19 cellular contexts compared by ENCODE assay signal in genomic region chr6:77173472-77174074, GRCh38.
DNase-seq lines count a peak whose midpoint lies in the region; ATAC-seq, FAIRE-seq and TF ChIP-seq lines count a peak whose summit lies in the region.
"Had no signal": no experiment of that assay in that cellular context is flagged by ENCODE, and none has a peak within 500 bp of the region (broad histone marks: within the 10 kb centered on the region; RNA-seq: fewer than 3 reads in every experiment).

No MANE protein-coding gene starts in this region.

- 0 out of 2 replicates have a peak, but pooled peaks have one; percentile 27 for TF ChIP-seq CTCF in IMR-90 (conservative IDR thresholded peaks at IDR 0.05; ENCODE audit: low read depth, low read length)
- peak in 1 of 3 experiments; percentile 46; a peak in 1 of 6 replicates for TF ChIP-seq CTCF in GM12878 (IDR thresholded peaks at IDR 0.05 in 2 of 3, conservative IDR thresholded peaks at IDR 0.05 in 1 of 3; ENCODE audit: control insufficient read depth in 2 of 3, extremely low read depth in 1 of 3, insufficient read depth in 1 of 3, low read depth in 3 of 3, low read length in 3 of 3)
- no peak for TF ChIP-seq CTCF in MM.1S (IDR thresholded peaks at IDR 0.05; ENCODE audit: low read length)

- CTCF ChIA-PET in IMR-90 (lab: Yijun Ruan, JAX) (no interaction called here), GM12878 (lab: Yijun Ruan, JAX) (interaction anchor here (0.9 to 3.4 kb wide), 7 partner anchors 12 to 291 kb away, joined by 3 to 31 read pairs (median 4); partner anchors contain the start of gene HTR1B)

- H4K5ac ChIP-seq in IMR-90 (ENCODE audit: low read depth, low read length) = no peak overlapping the region

- intact Hi-C loops in IMR-90 (cut with micrococcal nuclease) = loop anchor here (1.0 kb wide), 1 partner anchor 284 kb away; no protein-coding TSS in a partner anchor
- intact Hi-C loops in GM12878 (cut with micrococcal nuclease; ENCODE audit: unreplicated experiment) = loop anchor here (1.0 kb wide), 1 partner anchor 284 kb away; no protein-coding TSS in a partner anchor

- no peak overlapping the region for H2BK120ac ChIP-seq in IMR-90 (ENCODE audit: low read depth, low read length)

- H3K79me2 ChIP-seq in GM12878 (ENCODE audit: control insufficient read depth, insufficient read depth, low read length) = no peaks in the 10 kb centered on the region
- H3K79me2 ChIP-seq in MM.1S (ENCODE audit: low read length) = no peaks in the 10 kb centered on the region

- RAD21 ChIA-PET in GM12878 (lab: Charles Lee; ENCODE audit: unreplicated experiment) = interaction anchor here (1.2 to 1.3 kb wide), 2 partner anchors 11 to 287 kb away, joined by 3 read pairs; no protein-coding TSS in a partner anchor

- no peak overlapping the region for H3K56ac ChIP-seq in IMR-90 (ENCODE audit: extremely low read depth, insufficient read depth, low read length)

- no peak for TF ChIP-seq POLR2A in IMR-90 (IDR thresholded peaks at IDR 0.05; ENCODE audit: low read depth, low read length)
- TF ChIP-seq POLR2A in GM12878 (IDR thresholded peaks at IDR 0.05; ENCODE audit: low read depth, low read length) = no peak

- dilution Hi-C loops in IMR-90 (cut with HindIII; ENCODE audit: low sequenced_read_pairs, unreplicated experiment) = no loop called here

- H3K27ac ChIP-seq in IMR-90 (ENCODE audit: insufficient read depth, low read length) (no peak overlapping the region), GM12878 (ENCODE audit: control insufficient read depth, insufficient read depth) (no peak overlapping the region), MM.1S (ENCODE audit: low read length) (no peak overlapping the region)
- H3K27ac ChIP-seq: right atrium auricular region had no signal

- SMC1A ChIA-PET in GM12878 (lab: Charles Lee; ENCODE audit: uncharacterized antibody, unreplicated experiment) = interaction anchor here (0.9 to 1.8 kb wide), 3 partner anchors 271 to 296 kb away, joined by 3 to 17 read pairs (median 3); no protein-coding TSS in a partner anchor

- no peak for FAIRE-seq in GM12878 (lab: Jason Lieb, UNC)
- FAIRE-seq: endometrium had no signal

- H3F3A ChIP-seq in MM.1S (ENCODE audit: insufficient read depth, low read length) = no peaks in the 10 kb centered on the region

- TF ChIP-seq EP300 in GM12878 (IDR thresholded peaks at IDR 0.05; ENCODE audit: borderline replicate concordance in 1 of 2, control insufficient read depth in 1 of 2, low read depth in 2 of 2, low read length in 2 of 2) = no peak

- in situ Hi-C loops in IMR-90 (cut with MboI; ENCODE audit: low sequenced_read_pairs) = no loop called here
- in situ Hi-C loops in GM12878 (cut with MboI) = no loop called here

- no peak overlapping the region for H3K23ac ChIP-seq in IMR-90 (ENCODE audit: low read depth, low read length)

- no peak overlapping the region for H3K14ac ChIP-seq in IMR-90 (replicated peaks; ENCODE audit: low read depth, low read length)

- DNase-seq in EH (ENCODE audit: low read depth) (peak; percentile 32), IMR-90 (peak; percentile 13), GM12878 (ENCODE audit: low read depth, low spot score) (no peak), iPS-NIHi7 (ENCODE audit: extremely low spot score) (peak; percentile 72), MM.1S (no peak), NCI-H1092 (lab: John Stamatoyannopoulos, UW) (no peak)
- DNase-seq: activated CD8-positive, alpha-beta T cell treated with anti-CD3 and anti-CD28 coated beads, Interleukin-2, amount 10 ng/mL, durations not matched to agents 7 days and 5 days; activated gamma-delta T cell; C1 segment of cervical spinal cord; GF-D8; head of caudate nucleus; NCI-H1694 treated with DMSO at 0.1 percent for 48 hours; NCI-H774; nephron progenitor cell; SHP77 had no signal

- no TSS peak for BruUV-seq in IMR-90 (replicated peaks; lab: Mats Ljungman, UMichigan)
- BruUV-seq in GM12878 (replicated peaks; lab: Mats Ljungman, UMichigan) = no TSS peak

- H2BK15ac ChIP-seq in IMR-90 (ENCODE audit: low read depth, low read length) = no peak overlapping the region

- no peak overlapping the region for H4K8ac ChIP-seq in IMR-90 (ENCODE audit: low read depth in 2 of 2, low read length in 2 of 2)

- H3K9ac ChIP-seq in IMR-90 (ENCODE audit: low read depth, low read length) (no peak overlapping the region), GM12878 (ENCODE audit: control insufficient read depth, insufficient read depth, low read length) (no peak overlapping the region), MM.1S (ENCODE audit: low read length) (no peak overlapping the region)

- H2AFZ ChIP-seq in IMR-90 (replicated peaks; ENCODE audit: low read length, poor library complexity) (peak overlapping the region; percentile 23), GM12878 (ENCODE audit: control insufficient read depth, low read depth, low read length) (no peak overlapping the region), MM.1S (ENCODE audit: low read length) (no peak overlapping the region)

- no peak overlapping the region for H3K4me2 ChIP-seq in IMR-90 (ENCODE audit: low read depth, low read length)
- no peak overlapping the region for H3K4me2 ChIP-seq in GM12878 (ENCODE audit: control insufficient read depth, insufficient read depth)
- no peak overlapping the region for H3K4me2 ChIP-seq in MM.1S (ENCODE audit: low read depth, low read length)

- peaks cover 2% of the 10 kb centered on the region; the same call in 1 of the 2 replicates for H3K9me3 ChIP-seq in IMR-90 (ENCODE audit: control insufficient read depth, insufficient read depth, low read length)
- no peaks in the 10 kb centered on the region for H3K9me3 ChIP-seq in GM12878 (replicated peaks; ENCODE audit: control insufficient read depth, insufficient read depth, low read length)
- H3K9me3 ChIP-seq in MM.1S (replicated peaks; ENCODE audit: insufficient read depth, low read length) = no peaks in the 10 kb centered on the region
- H3K9me3 ChIP-seq: right atrium auricular region had no signal

- 0 out of 2 replicates have a peak, but pooled peaks cover under 1% of the 10 kb centered on the region for H3K4me1 ChIP-seq in IMR-90 (ENCODE audit: control insufficient read depth, insufficient read depth, low read length)
- H3K4me1 ChIP-seq in GM12878 (ENCODE audit: control insufficient read depth, insufficient read depth, low read length) = no peaks in the 10 kb centered on the region
- H3K4me1 ChIP-seq in MM.1S (ENCODE audit: low read length) = no peaks in the 10 kb centered on the region
- H3K4me1 ChIP-seq: right atrium auricular region had no signal

- H4K91ac ChIP-seq in IMR-90 (ENCODE audit: insufficient read depth, low read depth, low read length) = no peak overlapping the region

- H4K20me1 ChIP-seq in IMR-90 (ENCODE audit: insufficient read depth, low read length) = no peaks in the 10 kb centered on the region
- no peaks in the 10 kb centered on the region for H4K20me1 ChIP-seq in GM12878 (ENCODE audit: control insufficient read depth, insufficient read depth)
- H4K20me1 ChIP-seq in MM.1S (ENCODE audit: insufficient read depth, low read length) = no peaks in the 10 kb centered on the region

- 61% methylated on average over 4 of the region's 7 CpGs; no CpG with 5 or more reads in 1 of the 2 experiments for WGBS in IMR-90 (ENCODE audit: extremely low coverage in 2 of 2, insufficient read length in 1 of 2), 2 experiments
- 16% methylated on average over 7 of the region's 7 CpGs for WGBS in GM12878 (ENCODE audit: insufficient coverage, insufficient replicate concordance, low lambda C conversion rate, missing lambda C conversion rate)

- H3K9me2 ChIP-seq in MM.1S (replicated peaks; ENCODE audit: insufficient read depth, low read length) = no peaks in the 10 kb centered on the region

- no peak overlapping the region for H2AK5ac ChIP-seq in IMR-90 (ENCODE audit: low read depth, low read length)

- no peak overlapping the region for H2BK5ac ChIP-seq in IMR-90 (ENCODE audit: low read depth, low read length, poor library complexity, severe bottlenecking)

- no peak overlapping the region for H2BK20ac ChIP-seq in IMR-90 (ENCODE audit: low read depth, low read length)

- no peaks in the 10 kb centered on the region for H3K27me3 ChIP-seq in IMR-90 (ENCODE audit: control insufficient read depth, insufficient read depth, low read length)
- no peaks in the 10 kb centered on the region for H3K27me3 ChIP-seq in GM12878 (replicated peaks in 1 of 2; ENCODE audit: control insufficient read depth in 2 of 2, insufficient read depth in 2 of 2, low read length in 1 of 2)
- H3K27me3 ChIP-seq in MM.1S (replicated peaks; ENCODE audit: insufficient read depth, low read length) = no peaks in the 10 kb centered on the region
- H3K27me3 ChIP-seq: right atrium auricular region had no signal

- no peaks in the 10 kb centered on the region for H3K79me1 ChIP-seq in IMR-90 (ENCODE audit: low read depth in 1 of 2, low read length in 2 of 2)

- no peak overlapping the region for H3K4ac ChIP-seq in IMR-90 (ENCODE audit: low read depth, low read length)

- H3K36me3 ChIP-seq in IMR-90 (ENCODE audit: control insufficient read depth, insufficient read depth, low read length) (no peaks in the 10 kb centered on the region), GM12878 (ENCODE audit: control insufficient read depth in 2 of 2, insufficient read depth in 2 of 2, low read length in 1 of 2) (no peaks in the 10 kb centered on the region), MM.1S (replicated peaks; ENCODE audit: insufficient read depth, low read length) (no peaks in the 10 kb centered on the region)
- H3K36me3 ChIP-seq: right atrium auricular region had no signal

- peak; percentile 59 for ATAC-seq in IMR-90 (ENCODE audit: low read depth)
- ATAC-seq in GM12878 = peak; percentile 75
- no peak for ATAC-seq in HG02571 (IDR thresholded peaks at IDR 0.05; ENCODE audit: unreplicated experiment)
- no peak for ATAC-seq in GM21576 (IDR thresholded peaks at IDR 0.05; ENCODE audit: unreplicated experiment)
- ATAC-seq: activated CD8-positive, alpha-beta T cell treated with anti-CD3 and anti-CD28 coated beads, Interleukin-2, amount 10 ng/mL, durations not matched to agents 7 days and 5 days had no signal

- TF ChIP-seq RAD21 in IMR-90 (IDR thresholded peaks at IDR 0.05; ENCODE audit: low read length) (peak; percentile 24; the same call in 1 of the 2 replicates), GM12878 (IDR thresholded peaks at IDR 0.05; ENCODE audit: insufficient read depth, low read depth, low read length) (no peak)

- no peak overlapping the region; the same call in 1 of the 2 replicates for H3K18ac ChIP-seq in IMR-90 (ENCODE audit: low read depth, low read length)

- POLR2A ChIA-PET in IMR-90 (lab: Charles Lee; ENCODE audit: unreplicated experiment) (no interaction called here), GM12878 (lab: Charles Lee) (no interaction called here)

- no peak overlapping the region for H3K4me3 ChIP-seq in IMR-90 (ENCODE audit: insufficient read depth, low read depth, low read length)
- no peak overlapping the region for H3K4me3 ChIP-seq in GM12878
- H3K4me3 ChIP-seq in MM.1S (ENCODE audit: low read length) = no peak overlapping the region
- H3K4me3 ChIP-seq: right atrium auricular region had no signal

- H3K9me1 ChIP-seq in IMR-90 (ENCODE audit: insufficient read depth, low read length) = no peaks in the 10 kb centered on the region

- no peak overlapping the region for H2AK9ac ChIP-seq in IMR-90 (replicated peaks; ENCODE audit: low read depth, low read length, poor library complexity)

TF ChIP-seq in IMR-90, 13 proteins besides CTCF, POLR2A, EP300 and RAD21 (continues in another document):
- peak; percentile 40; the same call in 1 of the 2 replicates for TF ChIP-seq MAFK (IDR thresholded peaks at IDR 0.05; ENCODE audit: low read depth, low read length)

TF ChIP-seq in GM12878, 131 proteins besides CTCF, POLR2A, EP300 and RAD21 (continues in another document):
- no peak for TF ChIP-seq TBL1XR1 (IDR thresholded peaks at IDR 0.05; ENCODE audit: low read depth, low read length)

Comparison
In these comparisons a context has a peak if more than half of its experiments do, and no peak if none do; other contexts are left out.
1. DNase-seq: peak in EH (single experiment), IMR-90 (single experiment) and iPS-NIHi7 (single experiment); none in GM12878 (single experiment), MM.1S (single experiment) and NCI-H1092 (single experiment).
2. ATAC-seq: peak in IMR-90 (single experiment) and GM12878 (single experiment); none in HG02571 (single experiment) and GM21576 (single experiment).